In genomic region chr21:26130249-26130896, GRCh38 we compare ENCODE assay signal across 1 cellular context.
TF ChIP-seq lines count a peak whose summit lies in the region.

No MANE protein-coding gene starts in this region.

TF ChIP-seq in GM12878, 131 proteins besides CTCF, POLR2A, EP300 and RAD21 (continued from another document):
- TF ChIP-seq, protein P1, sequence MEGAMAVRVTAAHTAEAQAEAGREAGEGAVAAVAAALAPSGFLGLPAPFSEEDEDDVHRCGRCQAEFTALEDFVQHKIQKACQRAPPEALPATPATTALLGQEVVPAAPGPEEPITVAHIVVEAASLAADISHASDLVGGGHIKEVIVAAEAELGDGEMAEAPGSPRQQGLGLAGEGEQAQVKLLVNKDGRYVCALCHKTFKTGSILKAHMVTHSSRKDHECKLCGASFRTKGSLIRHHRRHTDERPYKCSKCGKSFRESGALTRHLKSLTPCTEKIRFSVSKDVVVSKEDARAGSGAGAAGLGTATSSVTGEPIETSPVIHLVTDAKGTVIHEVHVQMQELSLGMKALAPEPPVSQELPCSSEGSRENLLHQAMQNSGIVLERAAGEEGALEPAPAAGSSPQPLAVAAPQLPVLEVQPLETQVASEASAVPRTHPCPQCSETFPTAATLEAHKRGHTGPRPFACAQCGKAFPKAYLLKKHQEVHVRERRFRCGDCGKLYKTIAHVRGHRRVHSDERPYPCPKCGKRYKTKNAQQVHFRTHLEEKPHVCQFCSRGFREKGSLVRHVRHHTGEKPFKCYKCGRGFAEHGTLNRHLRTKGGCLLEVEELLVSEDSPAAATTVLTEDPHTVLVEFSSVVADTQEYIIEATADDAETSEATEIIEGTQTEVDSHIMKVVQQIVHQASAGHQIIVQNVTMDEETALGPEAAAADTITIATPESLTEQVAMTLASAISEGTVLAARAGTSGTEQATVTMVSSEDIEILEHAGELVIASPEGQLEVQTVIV (IDR thresholded peaks at IDR 0.05; ENCODE audit: borderline replicate concordance, partially characterized antibody) = no peak
